10 cellular contexts compared by ENCODE assay signal in the genomic region with DNA sequence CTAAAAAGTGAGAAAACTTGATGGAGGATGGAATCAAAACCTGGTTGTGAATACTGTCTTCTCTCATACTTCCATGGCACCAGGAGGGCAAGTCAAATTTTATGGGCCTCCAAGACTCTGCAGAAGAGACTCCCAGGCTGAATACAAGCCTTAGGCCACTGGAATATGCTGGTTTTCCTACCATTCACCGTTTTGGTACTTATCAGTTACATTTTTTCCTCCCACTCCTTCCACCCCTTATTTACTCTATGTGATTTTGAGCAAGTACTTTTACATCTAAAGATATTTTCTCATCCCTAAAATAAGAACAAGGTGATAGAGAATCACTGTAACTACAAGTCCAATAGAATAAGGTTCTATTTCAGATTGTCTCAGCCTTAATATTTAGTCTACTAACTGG. TPM values are rescaled to one million over a fixed set of nuclear protein-coding genes. Genes with fewer than 3 reads are reported as not detected.
"Had no signal": no experiment of that assay in that cellular context is flagged by ENCODE, and none has a peak within 500 bp of the region (broad histone marks: within the 10 kb centered on the region; RNA-seq: fewer than 3 reads in every experiment).

No MANE protein-coding gene starts in this region.

- H3K27ac Mint-ChIP-seq: H9, HFFc6, IgD-negative memory B cell had no signal

- H3K4me3 Mint-ChIP-seq: H9, HFFc6, IgD-negative memory B cell had no signal

- H2AFZ ChIP-seq: GM23248 had no signal

- FAIRE-seq: H1, H54, HepG2 had no signal

- H3K9ac ChIP-seq: GM23248 had no signal

- H3K27me3 Mint-ChIP-seq: IgD-negative memory B cell had no signal

- DNase-seq: GM23248, H9, HCEC 1CT, HFFc6, KBM-7 had no signal

- H3K4me3 ChIP-seq: GM23248 had no signal

- H3K4me1 Mint-ChIP-seq: IgD-negative memory B cell had no signal

- ATAC-seq: HepG2 had no signal

- H3K9me3 Mint-ChIP-seq: H9, HFFc6, IgD-negative memory B cell had no signal

RNA-seq across cellular contexts. Expression of a gene that starts 8.0 kb away (rescaled TPM):
- total RNA-seq: GM23248, HepG2, HFFc6, HT1080 had no signal
- polyA plus RNA-seq: GM23248, HepG2 had no signal
